Comparison of ENCODE assay signal across 8 cellular contexts in the genomic region with DNA sequence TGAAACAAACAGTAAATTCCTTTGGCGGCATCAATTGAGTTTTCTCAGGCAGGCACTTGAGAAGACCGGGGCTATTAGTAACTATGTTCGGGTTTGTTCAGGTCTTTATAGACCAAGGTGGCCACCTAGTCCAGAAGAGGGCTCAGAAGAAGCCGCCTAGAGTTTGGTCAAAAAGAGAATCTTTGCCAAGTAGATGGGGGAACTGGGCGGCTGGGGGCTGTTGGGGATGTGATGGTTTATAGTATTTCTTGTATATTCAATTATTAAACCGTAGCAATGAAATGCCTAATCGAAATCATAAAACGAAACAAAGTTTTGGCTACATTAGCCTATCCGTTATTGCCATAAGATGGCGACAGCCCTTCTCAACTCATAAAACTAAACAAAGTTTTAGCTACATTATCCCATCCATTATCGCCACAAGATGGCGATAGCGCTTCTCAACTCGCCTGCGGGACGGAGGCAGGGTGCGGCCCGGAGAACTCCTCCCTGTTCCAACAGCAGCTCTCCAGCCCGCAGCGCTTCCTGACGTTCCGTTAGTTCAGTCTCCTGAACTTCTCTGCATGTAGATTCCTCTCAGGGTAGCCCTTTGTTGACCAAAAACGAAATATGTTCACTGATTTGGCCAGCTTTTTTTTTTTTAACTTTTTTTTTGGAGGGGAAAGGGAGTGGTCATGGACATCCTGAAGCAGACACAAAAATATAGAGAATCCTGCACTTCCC.
DNase-seq lines count a peak whose midpoint lies in the region; ATAC-seq and TF ChIP-seq lines count a peak whose summit lies in the region.

No MANE protein-coding gene starts in this region.

- H3K4me1 ChIP-seq in ACC112 (ENCODE audit: control insufficient read depth, insufficient read depth, low read length, unreplicated experiment) (peaks cover 33% of the 10 kb centered on the region), mucosa of rectum (ENCODE audit: control insufficient read depth in 2 of 2, insufficient read depth in 2 of 2, low read length in 2 of 2) (peaks cover 0 to 5% of the 10 kb centered on the region in 2 donors)

- CTCF ChIA-PET in activated CD8-positive, alpha-beta memory T cell treated with anti-CD3 and anti-CD28 coated beads, Interleukin-2, amount 10 ng/mL, durations not matched to agents 7 days and 5 days (lab: Charles Lee) = interaction anchor here (0.6 to 3.9 kb wide), 25 partner anchors 19 to 819 kb away, joined by 3 to 31 read pairs (median 4); a partner anchor contains a TSS

- no peaks in the 10 kb centered on the region for H3K27me3 ChIP-seq in ACC112 (ENCODE audit: insufficient read depth, low read length)
- no peaks in the 10 kb centered on the region for H3K27me3 ChIP-seq in mucosa of rectum (ENCODE audit: control insufficient read depth in 2 of 2, insufficient read depth in 2 of 2, low read length in 2 of 2)

- H3K36me3 ChIP-seq in ACC112 (ENCODE audit: insufficient read depth, low read length) = peaks cover 11% of the 10 kb centered on the region; the same call in 1 of the 2 replicates
- no peaks in the 10 kb centered on the region for H3K36me3 ChIP-seq in mucosa of rectum (ENCODE audit: control insufficient read depth in 2 of 2, insufficient read depth in 2 of 2, low read length in 2 of 2)

- H3K36me3 Mint-ChIP-seq in activated CD8-positive, alpha-beta memory T cell treated with anti-CD3 and anti-CD28 coated beads, Interleukin-2, amount 10 ng/mL, durations not matched to agents 7 days and 5 days = peaks cover 17% of the 10 kb centered on the region
- no peaks in the 10 kb centered on the region for H3K36me3 Mint-ChIP-seq in endothelial cell (ENCODE audit: low read depth, unreplicated experiment)

- H3K4me3 Mint-ChIP-seq in activated CD8-positive, alpha-beta memory T cell treated with anti-CD3 and anti-CD28 coated beads, Interleukin-2, amount 10 ng/mL, durations not matched to agents 7 days and 5 days = peak overlapping the region; percentile 77
- peak overlapping the region; percentile 84 for H3K4me3 Mint-ChIP-seq in endothelial cell (ENCODE audit: unreplicated experiment)

- H3K9me3 Mint-ChIP-seq in activated CD8-positive, alpha-beta memory T cell treated with anti-CD3 and anti-CD28 coated beads, Interleukin-2, amount 10 ng/mL, durations not matched to agents 7 days and 5 days (ENCODE audit: low read depth) = no peaks in the 10 kb centered on the region
- no peaks in the 10 kb centered on the region for H3K9me3 Mint-ChIP-seq in endothelial cell (ENCODE audit: unreplicated experiment)

- H3K79me2 ChIP-seq in ACC112 (ENCODE audit: control insufficient read depth, insufficient read depth, low read length, unreplicated experiment) = peaks cover 24% of the 10 kb centered on the region

- no peaks in the 10 kb centered on the region for H3K9me3 ChIP-seq in mucosa of rectum (ENCODE audit: control insufficient read depth in 2 of 2, low read length in 2 of 2)

- H3K4me1 Mint-ChIP-seq in activated CD8-positive, alpha-beta memory T cell treated with anti-CD3 and anti-CD28 coated beads, Interleukin-2, amount 10 ng/mL, durations not matched to agents 7 days and 5 days = peaks cover 43% of the 10 kb centered on the region
- H3K4me1 Mint-ChIP-seq in endothelial cell (ENCODE audit: unreplicated experiment) = peaks cover 5% of the 10 kb centered on the region

- H3K4me3 ChIP-seq in ACC112 (ENCODE audit: low read depth, low read length) = peak overlapping the region; percentile 70
- peak overlapping the region; percentile 38 to 69 for H3K4me3 ChIP-seq in mucosa of rectum (ENCODE audit: low read length in 2 of 2)

- H3K27ac Mint-ChIP-seq in activated CD8-positive, alpha-beta memory T cell treated with anti-CD3 and anti-CD28 coated beads, Interleukin-2, amount 10 ng/mL, durations not matched to agents 7 days and 5 days = peak overlapping the region; percentile 95
- H3K27ac Mint-ChIP-seq in endothelial cell (ENCODE audit: unreplicated experiment) = no peak overlapping the region

- no peaks in the 10 kb centered on the region for H3K27me3 Mint-ChIP-seq in activated CD8-positive, alpha-beta memory T cell treated with anti-CD3 and anti-CD28 coated beads, Interleukin-2, amount 10 ng/mL, durations not matched to agents 7 days and 5 days
- no peaks in the 10 kb centered on the region for H3K27me3 Mint-ChIP-seq in endothelial cell (ENCODE audit: unreplicated experiment)

- peak overlapping the region; percentile 9 to 72 for H3K9ac ChIP-seq in mucosa of rectum (ENCODE audit: low read depth in 1 of 2, low read length in 2 of 2)

- ATAC-seq in GM18517 (IDR thresholded peaks at IDR 0.05; ENCODE audit: unreplicated experiment) (peak; percentile 66), HG03097 (IDR thresholded peaks at IDR 0.05; ENCODE audit: low FRiP score, unreplicated experiment) (peak; percentile 48)
- ATAC-seq in activated CD8-positive, alpha-beta memory T cell treated with anti-CD3 and anti-CD28 coated beads, Interleukin-2, amount 10 ng/mL, durations not matched to agents 7 days and 5 days = peak; percentile 68

- peak; percentile 72 for TF ChIP-seq CTCF in endothelial cell (IDR thresholded peaks at IDR 0.05; ENCODE audit: unreplicated experiment)

- H3K27ac ChIP-seq in ACC112 (ENCODE audit: low read depth, low read length) (peak overlapping the region; percentile 53), mucosa of rectum (ENCODE audit: low read depth in 2 of 2, low read length in 2 of 2) (peak overlapping the region in 1 of 2 donors; percentile 20)

- DNase-seq in NK-92 (lab: John Stamatoyannopoulos, UW; ENCODE audit: unreplicated experiment) = peak; percentile 8
- DNase-seq in activated CD8-positive, alpha-beta memory T cell treated with anti-CD3 and anti-CD28 coated beads, Interleukin-2, amount 10 ng/mL, durations not matched to agents 7 days and 5 days = peak; percentile 93
- DNase-seq in endothelial cell (ENCODE audit: low spot score) = peak; percentile 85
- peak; percentile 55 for DNase-seq in stimulated activated CD8-positive, alpha-beta memory T cell treated with anti-CD3 and anti-CD28 coated beads, Interleukin-7, amount 100 ng/mL, for 24 hours (ENCODE audit: low read depth)

- peak overlapping the region; percentile 91 for H2AFZ ChIP-seq in ACC112 (ENCODE audit: low read length, unreplicated experiment)

Comparison
In these comparisons a context has a peak if more than half of its experiments do, and no peak if none do; other contexts are left out.
1. DNase-seq: peak in every context shown above with its lines; median percentile 93 in activated CD8-positive, alpha-beta memory T cell treated with anti-CD3 and anti-CD28 coated beads, Interleukin-2, amount 10 ng/mL, durations not matched to agents 7 days and 5 days; 85 in endothelial cell; 55 in stimulated activated CD8-positive, alpha-beta memory T cell treated with anti-CD3 and anti-CD28 coated beads, Interleukin-7, amount 100 ng/mL, for 24 hours; 8 in NK-92.